ENCODE assay signal across 23 cellular contexts in the genomic region with DNA sequence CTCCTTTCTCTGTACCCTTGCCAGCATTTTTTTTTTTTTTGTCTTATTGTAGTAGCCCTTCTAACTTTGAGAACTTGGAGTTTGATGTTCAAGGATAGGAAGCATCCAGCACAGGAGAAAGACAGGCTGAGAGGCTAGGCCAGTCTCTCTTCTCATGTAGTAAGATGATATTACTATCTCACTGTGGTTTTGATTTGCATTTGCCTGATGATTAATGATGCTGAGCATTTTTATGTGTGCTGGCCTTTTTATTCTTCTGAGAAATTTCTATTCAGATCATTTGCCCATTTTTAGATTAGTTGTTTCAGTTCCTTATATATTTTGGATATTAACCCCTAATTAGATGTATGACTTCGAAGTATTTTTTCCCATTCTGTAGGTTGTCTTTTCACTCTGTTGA.
DNase-seq lines count a peak whose midpoint lies in the region; ATAC-seq and TF ChIP-seq lines count a peak whose summit lies in the region.
"Had no signal": no experiment of that assay in that cellular context is flagged by ENCODE, and none has a peak within 500 bp of the region (broad histone marks: within the 10 kb centered on the region; RNA-seq: fewer than 3 reads in every experiment).

No MANE protein-coding gene starts in this region.

- H3K9me3 Mint-ChIP-seq in activated B cell treated with CpG ODN at 0.5 μM for 24 hours = no peaks in the 10 kb centered on the region
- H3K9me3 Mint-ChIP-seq in natural killer cell treated with Interleukin-12 subunit alpha and Interleukin-12 subunit beta and Interleukin-15 and Interleukin-18, amount 100 ng/mL, for 72 hours = peaks cover 5% of the 10 kb centered on the region
- peaks cover 15% of the 10 kb centered on the region for H3K9me3 Mint-ChIP-seq in activated CD4-positive, alpha-beta memory T cell treated with anti-CD3 and anti-CD28 coated beads, Interleukin-2, amount 10 ng/mL, durations not matched to agents 7 days and 5 days
- H3K9me3 Mint-ChIP-seq: HFFc6 had no signal

- no peaks in the 10 kb centered on the region for H3K36me3 Mint-ChIP-seq in activated B cell treated with CpG ODN at 0.5 μM for 24 hours (ENCODE audit: low read depth)
- H3K36me3 Mint-ChIP-seq in natural killer cell treated with Interleukin-12 subunit alpha and Interleukin-12 subunit beta and Interleukin-15 and Interleukin-18, amount 100 ng/mL, for 72 hours = no peaks in the 10 kb centered on the region
- no peaks in the 10 kb centered on the region for H3K36me3 Mint-ChIP-seq in activated CD4-positive, alpha-beta memory T cell treated with anti-CD3 and anti-CD28 coated beads, Interleukin-2, amount 10 ng/mL, durations not matched to agents 7 days and 5 days (ENCODE audit: low read depth)
- H3K36me3 Mint-ChIP-seq: CD8-positive, alpha-beta memory T cell had no signal

- no peak for TF ChIP-seq CTCF in activated B cell treated with CpG ODN at 0.5 μM for 24 hours (IDR thresholded peaks at IDR 0.05)

- peak; percentile 40 for ATAC-seq in GM18867 (IDR thresholded peaks at IDR 0.05; ENCODE audit: unreplicated experiment)
- peak; percentile 25 for ATAC-seq in activated B cell treated with CpG ODN at 0.5 μM for 24 hours (ENCODE audit: low read depth)
- no peak for ATAC-seq in HG03354 (IDR thresholded peaks at IDR 0.05; ENCODE audit: poor library complexity, severe bottlenecking, unreplicated experiment)
- no peak for ATAC-seq in natural killer cell treated with Interleukin-12 subunit alpha and Interleukin-12 subunit beta and Interleukin-15 and Interleukin-18, amount 100 ng/mL, for 72 hours
- ATAC-seq: HepG2, K562, PC-3 had no signal

- no peak overlapping the region for H3K27ac Mint-ChIP-seq in activated B cell treated with CpG ODN at 0.5 μM for 24 hours
- H3K27ac Mint-ChIP-seq in natural killer cell treated with Interleukin-12 subunit alpha and Interleukin-12 subunit beta and Interleukin-15 and Interleukin-18, amount 100 ng/mL, for 72 hours = peak overlapping the region in 1 of 2 donors; percentile 51
- H3K27ac Mint-ChIP-seq in activated CD4-positive, alpha-beta memory T cell treated with anti-CD3 and anti-CD28 coated beads, Interleukin-2, amount 10 ng/mL, durations not matched to agents 7 days and 5 days = no peak overlapping the region
- H3K27ac Mint-ChIP-seq: CD8-positive, alpha-beta memory T cell; HFFc6 had no signal

- DNase-seq in NAMALWA (ENCODE audit: low spot score) (peak; percentile 4), activated B cell treated with CpG ODN at 0.5 μM for 24 hours (no peak), myocyte (ENCODE audit: low read depth) (peak; percentile 31), occipital lobe (lab: John Stamatoyannopoulos, UW) (no peak)
- no peak for DNase-seq in natural killer cell treated with Interleukin-12 subunit alpha and Interleukin-12 subunit beta and Interleukin-15 and Interleukin-18, amount 100 ng/mL, for 72 hours (ENCODE audit: low spot score)
- no peak for DNase-seq in activated CD4-positive, alpha-beta memory T cell treated with anti-CD3 and anti-CD28 coated beads, Interleukin-2, amount 10 ng/mL, durations not matched to agents 7 days and 5 days
- DNase-seq: AML-193; C1 segment of cervical spinal cord; Calu3; CD8-positive, alpha-beta memory T cell; GDM1; H7; HFFc6; NCI-H1105 treated with DMSO at 0.1 percent for 48 hours; NCI-H2029 treated with DMSO at 0.1 percent for 48 hours; NCI-H345; NCI-H524; PC-3; Right ventricle myocardium superior had no signal

- CTCF ChIA-PET in activated B cell treated with CpG ODN at 0.5 μM for 24 hours (lab: Charles Lee) = interaction anchor here (0.6 kb wide), 1 partner anchor 266 kb away, joined by 4 read pairs; no protein-coding TSS in a partner anchor
- CTCF ChIA-PET in activated CD4-positive, alpha-beta memory T cell treated with anti-CD3 and anti-CD28 coated beads, Interleukin-2, amount 10 ng/mL, durations not matched to agents 7 days and 5 days (lab: Charles Lee) = no interaction called here

- peaks cover 12% of the 10 kb centered on the region for H3K4me1 Mint-ChIP-seq in activated B cell treated with CpG ODN at 0.5 μM for 24 hours
- peaks cover 0 to 17% of the 10 kb centered on the region in 2 donors for H3K4me1 Mint-ChIP-seq in natural killer cell treated with Interleukin-12 subunit alpha and Interleukin-12 subunit beta and Interleukin-15 and Interleukin-18, amount 100 ng/mL, for 72 hours (ENCODE audit: low read depth in 2 of 2)
- no peaks in the 10 kb centered on the region for H3K4me1 Mint-ChIP-seq in activated CD4-positive, alpha-beta memory T cell treated with anti-CD3 and anti-CD28 coated beads, Interleukin-2, amount 10 ng/mL, durations not matched to agents 7 days and 5 days
- H3K4me1 Mint-ChIP-seq: CD8-positive, alpha-beta memory T cell had no signal

- H3K27me3 Mint-ChIP-seq in activated B cell treated with CpG ODN at 0.5 μM for 24 hours = no peaks in the 10 kb centered on the region
- peaks cover 0 to 4% of the 10 kb centered on the region in 2 donors for H3K27me3 Mint-ChIP-seq in natural killer cell treated with Interleukin-12 subunit alpha and Interleukin-12 subunit beta and Interleukin-15 and Interleukin-18, amount 100 ng/mL, for 72 hours
- no peaks in the 10 kb centered on the region for H3K27me3 Mint-ChIP-seq in activated CD4-positive, alpha-beta memory T cell treated with anti-CD3 and anti-CD28 coated beads, Interleukin-2, amount 10 ng/mL, durations not matched to agents 7 days and 5 days
- H3K27me3 Mint-ChIP-seq: CD8-positive, alpha-beta memory T cell had no signal

- no peak overlapping the region for H3K4me3 Mint-ChIP-seq in activated B cell treated with CpG ODN at 0.5 μM for 24 hours
- H3K4me3 Mint-ChIP-seq in natural killer cell treated with Interleukin-12 subunit alpha and Interleukin-12 subunit beta and Interleukin-15 and Interleukin-18, amount 100 ng/mL, for 72 hours = no peak overlapping the region
- no peak overlapping the region for H3K4me3 Mint-ChIP-seq in activated CD4-positive, alpha-beta memory T cell treated with anti-CD3 and anti-CD28 coated beads, Interleukin-2, amount 10 ng/mL, durations not matched to agents 7 days and 5 days
- H3K4me3 Mint-ChIP-seq: CD8-positive, alpha-beta memory T cell; HFFc6 had no signal

- POLR2A ChIA-PET in activated B cell treated with CpG ODN at 0.5 μM for 24 hours (lab: Charles Lee) = no interaction called here
- POLR2A ChIA-PET in activated CD4-positive, alpha-beta memory T cell treated with anti-CD3 and anti-CD28 coated beads, Interleukin-2, amount 10 ng/mL, durations not matched to agents 7 days and 5 days (lab: Charles Lee) = no interaction called here

- intact Hi-C loops in activated B cell treated with CpG ODN at 0.5 μM for 24 hours (cut with micrococcal nuclease) = loop anchor here (10.0 kb wide), 1 partner anchor 1404 kb away; no protein-coding TSS in a partner anchor

Comparison
In these comparisons a context has a peak if more than half of its experiments do, and no peak if none do; other contexts are left out.
1. ATAC-seq: peak in GM18867 (single experiment) and activated B cell treated with CpG ODN at 0.5 μM for 24 hours (single experiment); none in HG03354 (single experiment) and natural killer cell treated with Interleukin-12 subunit alpha and Interleukin-12 subunit beta and Interleukin-15 and Interleukin-18, amount 100 ng/mL, for 72 hours (0 of 2).
2. DNase-seq: peak in NAMALWA (single experiment) and myocyte (single experiment); none in activated B cell treated with CpG ODN at 0.5 μM for 24 hours (single experiment), occipital lobe (single experiment), natural killer cell treated with Interleukin-12 subunit alpha and Interleukin-12 subunit beta and Interleukin-15 and Interleukin-18, amount 100 ng/mL, for 72 hours (single experiment) and activated CD4-positive, alpha-beta memory T cell treated with anti-CD3 and anti-CD28 coated beads, Interleukin-2, amount 10 ng/mL, durations not matched to agents 7 days and 5 days (single experiment).